In the genomic region with DNA sequence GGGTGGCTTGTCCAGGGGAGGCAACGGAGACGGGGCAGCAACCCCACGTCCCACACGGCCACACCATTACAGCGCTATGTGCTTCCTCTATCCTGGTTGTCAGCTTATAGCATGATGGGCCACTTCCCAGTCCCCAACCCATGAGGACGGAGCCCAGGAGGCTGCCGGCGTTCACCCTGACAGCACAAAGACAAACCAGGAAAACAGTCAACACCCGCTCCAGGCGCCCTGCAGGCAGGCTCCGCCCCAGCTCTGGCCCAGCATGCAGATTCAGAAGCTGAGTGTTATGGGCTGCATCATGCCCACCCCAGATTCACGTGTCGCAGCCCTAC, we compare ENCODE assay signal across 18 cellular contexts. TPM values are rescaled to one million over a fixed set of nuclear protein-coding genes. Genes with fewer than 3 reads are reported as not detected.
"Had no signal": no experiment of that assay in that cellular context is flagged by ENCODE, and none has a peak within 500 bp of the region (broad histone marks: within the 10 kb centered on the region; RNA-seq: fewer than 3 reads in every experiment).

No MANE protein-coding gene starts in this region.

- H3K36me3 ChIP-seq: gastrocnemius medialis, heart right ventricle, thoracic aorta, upper lobe of left lung had no signal

- H3K4me3 ChIP-seq: gastrocnemius medialis, heart right ventricle, thoracic aorta, upper lobe of left lung had no signal

- H3K4me3 Mint-ChIP-seq: activated CD4-positive, alpha-beta T cell treated with anti-CD3 and anti-CD28 coated beads for 36 hours; activated naive CD8-positive, alpha-beta T cell; naive thymus-derived CD8-positive, alpha-beta T cell; stimulated activated naive B cell treated with anti-CD40 and anti-IgM and Interleukin-4, amounts not matched to agents 10 μg/mL and 1 μg/mL and 100 μg/mL, for 72 hours had no signal

- H3K9me3 ChIP-seq: gastrocnemius medialis, heart right ventricle, thoracic aorta, upper lobe of left lung had no signal

- DNase-seq: activated CD4-positive, alpha-beta T cell treated with anti-CD3 and anti-CD28 coated beads for 36 hours; activated CD4-positive, alpha-beta T cell treated with anti-CD3 and anti-CD28 coated beads, Interleukin-2, amount 50 U/mL, for 48 hours; activated gamma-delta T cell; cerebellar nuclear complex; effector CD4-positive, alpha-beta T cell; gastrocnemius medialis; heart right ventricle; left cardiac atrium; stimulated activated naive B cell treated with anti-CD40 and anti-IgM and Interleukin-4, amounts not matched to agents 10 μg/mL and 1 μg/mL and 100 μg/mL, for 72 hours; T1000 had no signal

- H3K27ac ChIP-seq: gastrocnemius medialis, heart right ventricle, thoracic aorta, upper lobe of left lung had no signal

- H3K36me3 Mint-ChIP-seq: activated naive CD8-positive, alpha-beta T cell; naive thymus-derived CD8-positive, alpha-beta T cell; stimulated activated naive B cell treated with anti-CD40 and anti-IgM and Interleukin-4, amounts not matched to agents 10 μg/mL and 1 μg/mL and 100 μg/mL, for 72 hours had no signal

- H3K4me1 ChIP-seq: gastrocnemius medialis, heart right ventricle had no signal

- H3K27me3 ChIP-seq: upper lobe of left lung had no signal

- H3K27ac Mint-ChIP-seq: activated CD4-positive, alpha-beta T cell treated with anti-CD3 and anti-CD28 coated beads for 36 hours; activated naive CD8-positive, alpha-beta T cell; stimulated activated naive B cell treated with anti-CD40 and anti-IgM and Interleukin-4, amounts not matched to agents 10 μg/mL and 1 μg/mL and 100 μg/mL, for 72 hours had no signal

- H3K27me3 Mint-ChIP-seq: activated CD4-positive, alpha-beta T cell treated with anti-CD3 and anti-CD28 coated beads for 36 hours; activated naive CD8-positive, alpha-beta T cell had no signal

- H3K9me3 Mint-ChIP-seq: naive thymus-derived CD8-positive, alpha-beta T cell had no signal

RNA-seq across cellular contexts. Expression of a gene that starts 14.8 kb away (rescaled TPM):
- total RNA-seq: activated CD4-positive, alpha-beta T cell treated with anti-CD3 and anti-CD28 coated beads for 36 hours; T-helper 1 cell treated with Interleukin-12 subunit alpha and Interleukin-12 subunit beta and Interleukin-4 antibody, amounts not matched to agents 30 ng/mL and 1 ng/mL, for 36 hours had no signal

RNA-seq across cellular contexts. Expression of a gene that starts 44.9 kb away (rescaled TPM):
- total RNA-seq: bronchial epithelial cell; esophagus mucosa; gastrocnemius medialis; lower leg skin; T-helper 1 cell treated with Interleukin-12 subunit alpha and Interleukin-12 subunit beta and Interleukin-4 antibody, amounts not matched to agents 30 ng/mL and 1 ng/mL, for 36 hours had no signal
